ENCODE assay signal across 8 cellular contexts in genomic region chr11:88552377-88553029, GRCh38.
DNase-seq lines count a peak whose midpoint lies in the region; ATAC-seq and TF ChIP-seq lines count a peak whose summit lies in the region.

No MANE protein-coding gene starts in this region.

- H3K4me2 ChIP-seq in hepatocyte: no peak overlapping the region

- intact Hi-C loops in activated T-helper 2 cell treated with anti-CD3 and anti-CD28 coated beads, Interferon-gamma antibody, Interleukin-2, Interleukin-4, amounts not matched to agents 10 μg/mL and 5 μg/mL and 100 μg/mL, durations not matched to agents 14 hours and 24 hours and 36 hours (cut with micrococcal nuclease): loop anchor here (10.0 kb wide), 2 partner anchors 342 to 828 kb away; no protein-coding TSS in a partner anchor
- intact Hi-C loops in posterior vena cava (cut with DNase I): no loop called here

- peak; percentile 55 for DNase-seq in Daoy (ENCODE audit: low read depth)
- DNase-seq in Peyer's patch: peak in 2 of 3 donors; percentile 26 to 72
- DNase-seq in activated T-helper 2 cell treated with anti-CD3 and anti-CD28 coated beads, Interferon-gamma antibody, Interleukin-2, Interleukin-4, amounts not matched to agents 10 μg/mL and 5 μg/mL and 100 μg/mL, durations not matched to agents 14 hours and 24 hours and 36 hours (ENCODE audit: low spot score): peak; percentile 39
- peak; percentile 71 for DNase-seq in hepatocyte (ENCODE audit: low spot score)
- DNase-seq in stimulated activated CD4-positive, alpha-beta T cell treated with anti-CD3 and anti-CD28 coated beads, Interleukin-4, amount 100 ng/mL, for 48 hours (ENCODE audit: low read depth in 2 of 2): peak; percentile 9 to 45
- no peak for DNase-seq in posterior vena cava (ENCODE audit: low spot score)

- WGBS in hepatocyte (ENCODE audit: low lambda C conversion rate, missing lambda C conversion rate): 16% methylated on average over 3 of the region's 3 CpGs

- peaks cover 18% of the 10 kb centered on the region for H3K27me3 Mint-ChIP-seq in activated T-helper 2 cell treated with anti-CD3 and anti-CD28 coated beads, Interferon-gamma antibody, Interleukin-2, Interleukin-4, amounts not matched to agents 10 μg/mL and 5 μg/mL and 100 μg/mL, durations not matched to agents 14 hours and 24 hours and 36 hours (ENCODE audit: low read depth)

- peak in 5 of 6 experiments; percentile 8 to 56 (median 49) for TF ChIP-seq CTCF in Peyer's patch (IDR thresholded peaks at IDR 0.05)
- TF ChIP-seq CTCF in hepatocyte (IDR thresholded peaks at IDR 0.05; ENCODE audit: poor library complexity): peak; percentile 63

- H3K36me3 ChIP-seq in Peyer's patch (no peaks in the 10 kb centered on the region), hepatocyte (replicated peaks; ENCODE audit: insufficient read depth, low read depth) (no peaks in the 10 kb centered on the region)

- H3K9me2 ChIP-seq in hepatocyte (replicated peaks; ENCODE audit: insufficient read depth): no peaks in the 10 kb centered on the region

- no peaks in the 10 kb centered on the region for H4K20me1 ChIP-seq in hepatocyte (ENCODE audit: insufficient read depth, poor library complexity, severe bottlenecking)

- no peak overlapping the region for H3K4me3 Mint-ChIP-seq in activated T-helper 2 cell treated with anti-CD3 and anti-CD28 coated beads, Interferon-gamma antibody, Interleukin-2, Interleukin-4, amounts not matched to agents 10 μg/mL and 5 μg/mL and 100 μg/mL, durations not matched to agents 14 hours and 24 hours and 36 hours (ENCODE audit: low read depth)

- H2AFZ ChIP-seq in hepatocyte: no peak overlapping the region

- peaks cover 3% of the 10 kb centered on the region for H3K4me1 Mint-ChIP-seq in activated T-helper 2 cell treated with anti-CD3 and anti-CD28 coated beads, Interferon-gamma antibody, Interleukin-2, Interleukin-4, amounts not matched to agents 10 μg/mL and 5 μg/mL and 100 μg/mL, durations not matched to agents 14 hours and 24 hours and 36 hours (ENCODE audit: low read depth)

- H3K4me1 ChIP-seq in Peyer's patch (no peaks in the 10 kb centered on the region), hepatocyte (ENCODE audit: insufficient read depth) (no peaks in the 10 kb centered on the region)

- H3K27me3 ChIP-seq in Peyer's patch: no peaks in the 10 kb centered on the region
- no peaks in the 10 kb centered on the region for H3K27me3 ChIP-seq in hepatocyte

- no peaks in the 10 kb centered on the region for H3K9me3 ChIP-seq in Peyer's patch
- no peaks in the 10 kb centered on the region for H3K9me3 ChIP-seq in hepatocyte (ENCODE audit: low read depth)

- H3K79me2 ChIP-seq in hepatocyte: no peaks in the 10 kb centered on the region

- ATAC-seq in GM19395 (IDR thresholded peaks at IDR 0.05; ENCODE audit: unreplicated experiment) (peak; percentile 95), HG03342 (IDR thresholded peaks at IDR 0.05; ENCODE audit: unreplicated experiment) (peak; percentile 97)

- H3K27ac Mint-ChIP-seq in activated T-helper 2 cell treated with anti-CD3 and anti-CD28 coated beads, Interferon-gamma antibody, Interleukin-2, Interleukin-4, amounts not matched to agents 10 μg/mL and 5 μg/mL and 100 μg/mL, durations not matched to agents 14 hours and 24 hours and 36 hours: no peak overlapping the region

- H3K27ac ChIP-seq in Peyer's patch (no peak overlapping the region), hepatocyte (no peak overlapping the region)

- no peak overlapping the region for H3K4me3 ChIP-seq in Peyer's patch
- no peak overlapping the region for H3K4me3 ChIP-seq in hepatocyte

- no peaks in the 10 kb centered on the region for H3K36me3 Mint-ChIP-seq in activated T-helper 2 cell treated with anti-CD3 and anti-CD28 coated beads, Interferon-gamma antibody, Interleukin-2, Interleukin-4, amounts not matched to agents 10 μg/mL and 5 μg/mL and 100 μg/mL, durations not matched to agents 14 hours and 24 hours and 36 hours (ENCODE audit: low read depth)

- TF ChIP-seq POLR2A in Peyer's patch (IDR thresholded peaks at IDR 0.05): no peak

- H3K9me3 Mint-ChIP-seq in activated T-helper 2 cell treated with anti-CD3 and anti-CD28 coated beads, Interferon-gamma antibody, Interleukin-2, Interleukin-4, amounts not matched to agents 10 μg/mL and 5 μg/mL and 100 μg/mL, durations not matched to agents 14 hours and 24 hours and 36 hours: no peaks in the 10 kb centered on the region
